Comparison of ENCODE assay signal across 10 cellular contexts in genomic region chr7:16563281-16564022, GRCh38. TPM values are rescaled to one million over a fixed set of nuclear protein-coding genes. Genes with fewer than 3 reads are reported as not detected.
A peak's percentile ranks its signal among the peaks of the same experiment; 100 is the strongest.
DNase-seq lines count a peak whose midpoint lies in the region; ATAC-seq, FAIRE-seq and TF ChIP-seq lines count a peak whose summit lies in the region.
"Had no signal": no experiment of that assay in that cellular context is flagged by ENCODE, and none has a peak within 500 bp of the region (broad histone marks: within the 10 kb centered on the region; RNA-seq: fewer than 3 reads in every experiment).

No MANE protein-coding gene starts in this region.

- DNase-seq in activated T-cell treated with anti-CD3 and anti-CD28 coated beads, Interleukin-2, amount 50 U/mL, for 24 hours: no peak
- no peak for DNase-seq in activated T-cell treated with anti-CD3 and anti-CD28 coated beads, Interleukin-2, amount 50 U/mL, for 1 hour
- DNase-seq in T-helper 2 cell treated with Interferon-gamma antibody and Interleukin-4, amounts not matched to agents 5 μg/mL and 100 μg/mL, for 36 hours (ENCODE audit: low spot score): no peak
- DNase-seq in stimulated activated naive CD8-positive, alpha-beta T cell treated with anti-CD3 and anti-CD28 coated beads, Interleukin-15, amount 100 ng/mL, for 72 hours: no peak
- DNase-seq in pancreas (no peak), NCI-H2029 treated with DMSO at 0.1 percent for 48 hours (lab: John Stamatoyannopoulos, UW) (no peak)
- DNase-seq in activated CD4-positive, alpha-beta memory T cell treated with anti-CD3 and anti-CD28 coated beads, Interleukin-2, amount 10 ng/mL, durations not matched to agents 7 days and 5 days: no peak

- H3K36me3 Mint-ChIP-seq in activated T-cell treated with anti-CD3 and anti-CD28 coated beads, Interleukin-2, amount 50 U/mL, for 24 hours (ENCODE audit: low read depth): no peaks in the 10 kb centered on the region
- no peaks in the 10 kb centered on the region for H3K36me3 Mint-ChIP-seq in T-helper 2 cell treated with Interferon-gamma antibody and Interleukin-4, amounts not matched to agents 5 μg/mL and 100 μg/mL, for 36 hours (ENCODE audit: low read depth)
- H3K36me3 Mint-ChIP-seq in activated CD4-positive, alpha-beta memory T cell treated with anti-CD3 and anti-CD28 coated beads, Interleukin-2, amount 10 ng/mL, durations not matched to agents 7 days and 5 days (ENCODE audit: low read depth): no peaks in the 10 kb centered on the region

- no peaks in the 10 kb centered on the region for H3K36me3 ChIP-seq in pancreas
- H3K36me3 ChIP-seq: gastroesophageal sphincter had no signal

- H3K4me3 Mint-ChIP-seq in activated T-cell treated with anti-CD3 and anti-CD28 coated beads, Interleukin-2, amount 50 U/mL, for 24 hours: peak overlapping the region; percentile 52
- H3K4me3 Mint-ChIP-seq in T-helper 2 cell treated with Interferon-gamma antibody and Interleukin-4, amounts not matched to agents 5 μg/mL and 100 μg/mL, for 36 hours: peak overlapping the region; percentile 70
- H3K4me3 Mint-ChIP-seq in stimulated activated naive CD8-positive, alpha-beta T cell treated with anti-CD3 and anti-CD28 coated beads, Interleukin-15, amount 100 ng/mL, for 72 hours: peak overlapping the region; percentile 56 to 58
- no peak overlapping the region for H3K4me3 Mint-ChIP-seq in activated CD4-positive, alpha-beta memory T cell treated with anti-CD3 and anti-CD28 coated beads, Interleukin-2, amount 10 ng/mL, durations not matched to agents 7 days and 5 days

- no peak for TF ChIP-seq CTCF in pancreas (IDR thresholded peaks at IDR 0.05)

- WGBS in pancreas, 2 donors: 82 to 90% methylated on average over 5 of the region's 5 CpGs

- no peaks in the 10 kb centered on the region for H3K27me3 ChIP-seq in pancreas
- H3K27me3 ChIP-seq: gastroesophageal sphincter had no signal

- no peak overlapping the region for H3K27ac ChIP-seq in pancreas
- H3K27ac ChIP-seq: gastroesophageal sphincter, skin epidermis had no signal

- ATAC-seq in HG03066 (IDR thresholded peaks at IDR 0.05; ENCODE audit: low read depth, unreplicated experiment): peak; percentile 61
- ATAC-seq in stimulated activated naive CD8-positive, alpha-beta T cell treated with anti-CD3 and anti-CD28 coated beads, Interleukin-15, amount 100 ng/mL, for 72 hours: peak; percentile 85
- ATAC-seq in pancreas: no peak
- ATAC-seq: gastroesophageal sphincter had no signal

- CTCF ChIA-PET in activated CD4-positive, alpha-beta memory T cell treated with anti-CD3 and anti-CD28 coated beads, Interleukin-2, amount 10 ng/mL, durations not matched to agents 7 days and 5 days (lab: Charles Lee): interaction anchor here (1.6 to 1.9 kb wide), 2 partner anchors 15 to 449 kb away, joined by 6 to 9 read pairs; no protein-coding TSS in a partner anchor

- intact Hi-C loops in pancreas (cut with DNase I): loop anchor here in 1 of 3 donors (10.0 kb wide), 1 partner anchor 129 kb away; no protein-coding TSS in a partner anchor

- peaks cover under 1% of the 10 kb centered on the region for H3K27me3 Mint-ChIP-seq in activated T-cell treated with anti-CD3 and anti-CD28 coated beads, Interleukin-2, amount 50 U/mL, for 24 hours
- H3K27me3 Mint-ChIP-seq in T-helper 2 cell treated with Interferon-gamma antibody and Interleukin-4, amounts not matched to agents 5 μg/mL and 100 μg/mL, for 36 hours (ENCODE audit: low read depth): peaks cover 8% of the 10 kb centered on the region
- H3K27me3 Mint-ChIP-seq in stimulated activated naive CD8-positive, alpha-beta T cell treated with anti-CD3 and anti-CD28 coated beads, Interleukin-15, amount 100 ng/mL, for 72 hours: no peaks in the 10 kb centered on the region
- H3K27me3 Mint-ChIP-seq in activated CD4-positive, alpha-beta memory T cell treated with anti-CD3 and anti-CD28 coated beads, Interleukin-2, amount 10 ng/mL, durations not matched to agents 7 days and 5 days: peaks cover under 1% of the 10 kb centered on the region

- peak overlapping the region; percentile 88 for H3K27ac Mint-ChIP-seq in activated T-cell treated with anti-CD3 and anti-CD28 coated beads, Interleukin-2, amount 50 U/mL, for 24 hours
- H3K27ac Mint-ChIP-seq in T-helper 2 cell treated with Interferon-gamma antibody and Interleukin-4, amounts not matched to agents 5 μg/mL and 100 μg/mL, for 36 hours: peak overlapping the region; percentile 42
- H3K27ac Mint-ChIP-seq in stimulated activated naive CD8-positive, alpha-beta T cell treated with anti-CD3 and anti-CD28 coated beads, Interleukin-15, amount 100 ng/mL, for 72 hours: peak overlapping the region; percentile 89 to 90
- H3K27ac Mint-ChIP-seq in activated CD4-positive, alpha-beta memory T cell treated with anti-CD3 and anti-CD28 coated beads, Interleukin-2, amount 10 ng/mL, durations not matched to agents 7 days and 5 days: no peak overlapping the region

- H3K4me1 Mint-ChIP-seq in activated T-cell treated with anti-CD3 and anti-CD28 coated beads, Interleukin-2, amount 50 U/mL, for 24 hours (ENCODE audit: low read depth): peaks cover 24% of the 10 kb centered on the region
- peaks cover 15% of the 10 kb centered on the region for H3K4me1 Mint-ChIP-seq in T-helper 2 cell treated with Interferon-gamma antibody and Interleukin-4, amounts not matched to agents 5 μg/mL and 100 μg/mL, for 36 hours (ENCODE audit: low read depth)
- H3K4me1 Mint-ChIP-seq in stimulated activated naive CD8-positive, alpha-beta T cell treated with anti-CD3 and anti-CD28 coated beads, Interleukin-15, amount 100 ng/mL, for 72 hours: peaks cover 16% of the 10 kb centered on the region
- H3K4me1 Mint-ChIP-seq in activated CD4-positive, alpha-beta memory T cell treated with anti-CD3 and anti-CD28 coated beads, Interleukin-2, amount 10 ng/mL, durations not matched to agents 7 days and 5 days: peaks cover 13% of the 10 kb centered on the region

- no peaks in the 10 kb centered on the region for H3K4me1 ChIP-seq in pancreas

- no peaks in the 10 kb centered on the region for H3K9me3 Mint-ChIP-seq in activated T-cell treated with anti-CD3 and anti-CD28 coated beads, Interleukin-2, amount 50 U/mL, for 24 hours
- H3K9me3 Mint-ChIP-seq in T-helper 2 cell treated with Interferon-gamma antibody and Interleukin-4, amounts not matched to agents 5 μg/mL and 100 μg/mL, for 36 hours: no peaks in the 10 kb centered on the region
- no peaks in the 10 kb centered on the region for H3K9me3 Mint-ChIP-seq in stimulated activated naive CD8-positive, alpha-beta T cell treated with anti-CD3 and anti-CD28 coated beads, Interleukin-15, amount 100 ng/mL, for 72 hours
- H3K9me3 Mint-ChIP-seq in activated CD4-positive, alpha-beta memory T cell treated with anti-CD3 and anti-CD28 coated beads, Interleukin-2, amount 10 ng/mL, durations not matched to agents 7 days and 5 days: no peaks in the 10 kb centered on the region

- POLR2A ChIA-PET in activated CD4-positive, alpha-beta memory T cell treated with anti-CD3 and anti-CD28 coated beads, Interleukin-2, amount 10 ng/mL, durations not matched to agents 7 days and 5 days (lab: Charles Lee): no interaction called here

- no peak for FAIRE-seq in pancreas (lab: Jason Lieb, UNC)

- H3K4me3 ChIP-seq in pancreas: no peak overlapping the region
- H3K4me3 ChIP-seq: gastroesophageal sphincter, skin epidermis had no signal

- no peaks in the 10 kb centered on the region for H3K9me3 ChIP-seq in pancreas
- H3K9me3 ChIP-seq: gastroesophageal sphincter had no signal

RNA-seq across cellular contexts. Expression of gene LRRC72, which starts 36.8 kb away (rescaled TPM):
- total RNA-seq in pancreas: not detected
- polyA plus RNA-seq in pancreas: not detected
- not detected for total RNA-seq in activated CD4-positive, alpha-beta memory T cell treated with anti-CD3 and anti-CD28 coated beads, Interleukin-2, amount 10 ng/mL, durations not matched to agents 7 days and 5 days
- total RNA-seq: gastroesophageal sphincter had no signal

Comparison
In these comparisons a context has a peak if more than half of its experiments do, and no peak if none do; other contexts are left out.
1. ATAC-seq: peak in HG03066 (single experiment) and stimulated activated naive CD8-positive, alpha-beta T cell treated with anti-CD3 and anti-CD28 coated beads, Interleukin-15, amount 100 ng/mL, for 72 hours (single experiment); none in pancreas (0 of 4).